Comparison of ENCODE assay signal across 19 cellular contexts in genomic region chr5:177354256-177354655, GRCh38. TPM values are rescaled to one million over a fixed set of nuclear protein-coding genes. Genes with fewer than 3 reads are reported as not detected.
DNase-seq lines count a peak whose midpoint lies in the region; ATAC-seq lines count a peak whose summit lies in the region.
"Had no signal": no experiment of that assay in that cellular context is flagged by ENCODE, and none has a peak within 500 bp of the region (broad histone marks: within the 10 kb centered on the region; RNA-seq: fewer than 3 reads in every experiment).

No MANE protein-coding gene starts in this region.

- H3K27ac Mint-ChIP-seq in activated CD4-positive, alpha-beta T cell treated with anti-CD3 and anti-CD28 coated beads for 36 hours, result peak overlapping the region; percentile 24
- H3K27ac Mint-ChIP-seq in dendritic cell treated with granulocyte-macrophage colony-stimulating factor and Interleukin-4, amounts not matched to agents 40 ng/mL and 50 ng/mL, for 4 days, result peak overlapping the region; percentile 58
- peak overlapping the region; percentile 46 for H3K27ac Mint-ChIP-seq in memory B cell
- peak overlapping the region; percentile 46 for H3K27ac Mint-ChIP-seq in stimulated activated effector memory CD8-positive, alpha-beta T cell treated with anti-CD3 and anti-CD28 coated beads, Interleukin-12 subunit alpha, Interleukin-12 subunit beta, amount 100 ng/mL, for 72 hours
- H3K27ac Mint-ChIP-seq in activated naive CD8-positive, alpha-beta T cell treated with anti-CD3 and anti-CD28 coated beads, Interleukin-2, amount 50 U/mL, for 24 hours, result no peak overlapping the region

- ATAC-seq in activated CD4-positive, alpha-beta T cell treated with anti-CD3 and anti-CD28 coated beads for 36 hours, result no peak
- no peak for ATAC-seq in memory B cell (ENCODE audit: low read depth)
- ATAC-seq in stimulated activated effector memory CD8-positive, alpha-beta T cell treated with anti-CD3 and anti-CD28 coated beads, Interleukin-12 subunit alpha, Interleukin-12 subunit beta, amount 100 ng/mL, for 72 hours, result no peak
- ATAC-seq in activated naive CD8-positive, alpha-beta T cell treated with anti-CD3 and anti-CD28 coated beads, Interleukin-2, amount 50 U/mL, for 24 hours, result no peak
- no peak for ATAC-seq in HG03039 (IDR thresholded peaks at IDR 0.05; ENCODE audit: unreplicated experiment)
- ATAC-seq: HCT116 had no signal

- CTCF ChIA-PET in activated CD4-positive, alpha-beta T cell treated with anti-CD3 and anti-CD28 coated beads for 36 hours (lab: Charles Lee), result interaction anchor here (0.8 to 4.7 kb wide), 6 partner anchors 10 to 49 kb away, joined by 3 to 25 read pairs (median 8); no protein-coding TSS in a partner anchor

- no peak for DNase-seq in activated CD4-positive, alpha-beta T cell treated with anti-CD3 and anti-CD28 coated beads for 36 hours
- DNase-seq in activated CD4-positive, alpha-beta T cell treated with anti-CD3 and anti-CD28 coated beads, Interleukin-2, amount 50 U/mL, for 1 hour, result no peak
- no peak for DNase-seq in memory B cell (ENCODE audit: low spot score in 2 of 2)
- no peak for DNase-seq in stimulated activated effector memory CD8-positive, alpha-beta T cell treated with anti-CD3 and anti-CD28 coated beads, Interleukin-12 subunit alpha, Interleukin-12 subunit beta, amount 100 ng/mL, for 72 hours (ENCODE audit: low spot score in 2 of 2)
- DNase-seq in activated naive CD8-positive, alpha-beta T cell treated with anti-CD3 and anti-CD28 coated beads, Interleukin-2, amount 50 U/mL, for 24 hours, result no peak
- DNase-seq in NK-92 (lab: John Stamatoyannopoulos, UW; ENCODE audit: unreplicated experiment), result no peak
- DNase-seq: GOT3, KG1, NCI-H1105 treated with DMSO at 0.1 percent for 48 hours, NCI-H1694, NCI-H2081 treated with DMSO at 0.1 percent for 48 hours had no signal

- H3K4me3 Mint-ChIP-seq in activated CD4-positive, alpha-beta T cell treated with anti-CD3 and anti-CD28 coated beads for 36 hours, result no peak overlapping the region
- no peak overlapping the region for H3K4me3 Mint-ChIP-seq in dendritic cell treated with granulocyte-macrophage colony-stimulating factor and Interleukin-4, amounts not matched to agents 40 ng/mL and 50 ng/mL, for 4 days
- H3K4me3 Mint-ChIP-seq in memory B cell, result no peak overlapping the region
- H3K4me3 Mint-ChIP-seq in stimulated activated effector memory CD8-positive, alpha-beta T cell treated with anti-CD3 and anti-CD28 coated beads, Interleukin-12 subunit alpha, Interleukin-12 subunit beta, amount 100 ng/mL, for 72 hours, result no peak overlapping the region
- no peak overlapping the region for H3K4me3 Mint-ChIP-seq in activated naive CD8-positive, alpha-beta T cell treated with anti-CD3 and anti-CD28 coated beads, Interleukin-2, amount 50 U/mL, for 24 hours

- H3K27me3 Mint-ChIP-seq in activated CD4-positive, alpha-beta T cell treated with anti-CD3 and anti-CD28 coated beads for 36 hours, result no peaks in the 10 kb centered on the region
- H3K27me3 Mint-ChIP-seq in dendritic cell treated with granulocyte-macrophage colony-stimulating factor and Interleukin-4, amounts not matched to agents 40 ng/mL and 50 ng/mL, for 4 days, result no peaks in the 10 kb centered on the region
- H3K27me3 Mint-ChIP-seq in memory B cell, result no peaks in the 10 kb centered on the region
- H3K27me3 Mint-ChIP-seq in activated naive CD8-positive, alpha-beta T cell treated with anti-CD3 and anti-CD28 coated beads, Interleukin-2, amount 50 U/mL, for 24 hours, result no peaks in the 10 kb centered on the region
- H3K27me3 Mint-ChIP-seq: CD4-positive, alpha-beta memory T cell had no signal

- intact Hi-C loops in activated CD4-positive, alpha-beta T cell treated with anti-CD3 and anti-CD28 coated beads for 36 hours (cut with DNase I, micrococcal nuclease), result loop anchor here (5.0 to 10.0 kb wide), 3 partner anchors 33 to 989 kb away; partner anchors contain the start of genes ARL10 (in 1 of the 2), KIAA1191 (in 1 of the 2) and RNF44 (in 1 of the 2)
- intact Hi-C loops in dendritic cell treated with granulocyte-macrophage colony-stimulating factor and Interleukin-4, amounts not matched to agents 40 ng/mL and 50 ng/mL, for 4 days (cut with micrococcal nuclease), result no loop called here

- H3K4me1 Mint-ChIP-seq in activated CD4-positive, alpha-beta T cell treated with anti-CD3 and anti-CD28 coated beads for 36 hours, result peaks cover 51% of the 10 kb centered on the region
- H3K4me1 Mint-ChIP-seq in dendritic cell treated with granulocyte-macrophage colony-stimulating factor and Interleukin-4, amounts not matched to agents 40 ng/mL and 50 ng/mL, for 4 days (ENCODE audit: low read depth), result peaks cover 84% of the 10 kb centered on the region
- H3K4me1 Mint-ChIP-seq in memory B cell, result peaks cover 46% of the 10 kb centered on the region
- H3K4me1 Mint-ChIP-seq in stimulated activated effector memory CD8-positive, alpha-beta T cell treated with anti-CD3 and anti-CD28 coated beads, Interleukin-12 subunit alpha, Interleukin-12 subunit beta, amount 100 ng/mL, for 72 hours, result peaks cover 67% of the 10 kb centered on the region
- peaks cover 65% of the 10 kb centered on the region for H3K4me1 Mint-ChIP-seq in activated naive CD8-positive, alpha-beta T cell treated with anti-CD3 and anti-CD28 coated beads, Interleukin-2, amount 50 U/mL, for 24 hours

- POLR2A ChIA-PET in activated CD4-positive, alpha-beta T cell treated with anti-CD3 and anti-CD28 coated beads for 36 hours (lab: Charles Lee), result no interaction called here

- H3K9me3 Mint-ChIP-seq in activated CD4-positive, alpha-beta T cell treated with anti-CD3 and anti-CD28 coated beads for 36 hours (ENCODE audit: low read depth), result peaks cover 3% of the 10 kb centered on the region
- peaks cover 6% of the 10 kb centered on the region for H3K9me3 Mint-ChIP-seq in dendritic cell treated with granulocyte-macrophage colony-stimulating factor and Interleukin-4, amounts not matched to agents 40 ng/mL and 50 ng/mL, for 4 days
- H3K9me3 Mint-ChIP-seq in memory B cell, result peaks cover 2% of the 10 kb centered on the region
- no peaks in the 10 kb centered on the region for H3K9me3 Mint-ChIP-seq in stimulated activated effector memory CD8-positive, alpha-beta T cell treated with anti-CD3 and anti-CD28 coated beads, Interleukin-12 subunit alpha, Interleukin-12 subunit beta, amount 100 ng/mL, for 72 hours
- H3K9me3 Mint-ChIP-seq in activated naive CD8-positive, alpha-beta T cell treated with anti-CD3 and anti-CD28 coated beads, Interleukin-2, amount 50 U/mL, for 24 hours, result peaks cover 7% of the 10 kb centered on the region

- H3K36me3 Mint-ChIP-seq in activated CD4-positive, alpha-beta T cell treated with anti-CD3 and anti-CD28 coated beads for 36 hours (ENCODE audit: low read depth), result peaks cover 9% of the 10 kb centered on the region
- H3K36me3 Mint-ChIP-seq in dendritic cell treated with granulocyte-macrophage colony-stimulating factor and Interleukin-4, amounts not matched to agents 40 ng/mL and 50 ng/mL, for 4 days (ENCODE audit: low read depth), result peaks cover 39% of the 10 kb centered on the region
- peaks cover 7% of the 10 kb centered on the region for H3K36me3 Mint-ChIP-seq in memory B cell
- peaks cover 26% of the 10 kb centered on the region for H3K36me3 Mint-ChIP-seq in stimulated activated effector memory CD8-positive, alpha-beta T cell treated with anti-CD3 and anti-CD28 coated beads, Interleukin-12 subunit alpha, Interleukin-12 subunit beta, amount 100 ng/mL, for 72 hours
- H3K36me3 Mint-ChIP-seq in activated naive CD8-positive, alpha-beta T cell treated with anti-CD3 and anti-CD28 coated beads, Interleukin-2, amount 50 U/mL, for 24 hours (ENCODE audit: low read depth), result peaks cover 6% of the 10 kb centered on the region

RNA-seq across cellular contexts. Expression of gene LMAN2, which starts 2.8 kb away (rescaled TPM):
- 10 to 100 TPM; 74.5 to 92.1 TPM for total RNA-seq in activated CD4-positive, alpha-beta T cell treated with anti-CD3 and anti-CD28 coated beads for 36 hours

RNA-seq across cellular contexts. Expression of gene RGS14, which starts 3.5 kb away (rescaled TPM):
- 10 to 100 TPM; 43.8 to 62.0 TPM for total RNA-seq in activated CD4-positive, alpha-beta T cell treated with anti-CD3 and anti-CD28 coated beads for 36 hours

RNA-seq across cellular contexts. Expression of gene SLC34A1, which starts 30.0 kb away (rescaled TPM):
- total RNA-seq in activated CD4-positive, alpha-beta T cell treated with anti-CD3 and anti-CD28 coated beads for 36 hours, result under 1 TPM in 1 of 2 experiments, not detected in 1; 0.14 TPM
- total RNA-seq: NCI-H460, Right ventricle myocardium superior had no signal

RNA-seq across cellular contexts. Expression of gene MXD3, which starts 42.6 kb away (rescaled TPM):
- 10 to 100 TPM; 21.3 to 27.2 TPM for total RNA-seq in activated CD4-positive, alpha-beta T cell treated with anti-CD3 and anti-CD28 coated beads for 36 hours

RNA-seq across cellular contexts. Expression of gene PFN3, which starts 46.2 kb away (rescaled TPM):
- total RNA-seq in activated CD4-positive, alpha-beta T cell treated with anti-CD3 and anti-CD28 coated beads for 36 hours, result not detected
- total RNA-seq: A172; CD4-positive, alpha-beta memory T cell; NCI-H460; OCI-LY7; Right ventricle myocardium superior had no signal
